In the genomic region with DNA sequence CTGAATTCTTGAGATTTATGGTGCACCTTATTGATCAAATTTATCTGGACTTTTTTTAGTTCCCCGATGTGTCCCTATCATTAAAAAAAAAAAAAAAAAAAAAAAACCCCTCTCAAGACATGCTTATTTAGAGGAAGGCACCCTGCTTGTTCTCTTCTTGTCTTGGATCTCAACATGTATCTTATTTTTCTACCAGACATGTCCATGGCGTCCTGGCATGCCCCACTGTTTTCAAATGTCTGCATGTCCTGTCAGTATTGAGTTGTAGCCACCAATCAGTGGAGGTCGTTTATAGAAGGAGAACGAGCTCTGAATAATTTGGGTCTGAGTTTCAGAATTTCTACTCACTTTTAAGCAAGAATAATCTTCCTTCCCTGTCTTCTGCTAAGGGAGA, we compare ENCODE assay signal across 26 cellular contexts. TPM values are rescaled to one million over a fixed set of nuclear protein-coding genes. Genes with fewer than 3 reads are reported as not detected.
DNase-seq lines count a peak whose midpoint lies in the region; ATAC-seq and TF ChIP-seq lines count a peak whose summit lies in the region.
"Had no signal": no experiment of that assay in that cellular context is flagged by ENCODE, and none has a peak within 500 bp of the region (broad histone marks: within the 10 kb centered on the region; RNA-seq: fewer than 3 reads in every experiment).

No MANE protein-coding gene starts in this region.

- H3K27me3 ChIP-seq in GM23338 (ENCODE audit: insufficient read depth) (peaks cover 98% of the 10 kb centered on the region), mucosa of rectum (ENCODE audit: control insufficient read depth in 2 of 2, insufficient read depth in 2 of 2, low read length in 2 of 2) (peaks cover 10 to 39% of the 10 kb centered on the region in 2 donors)

- no peaks in the 10 kb centered on the region for H3K79me2 ChIP-seq in GM23338 (replicated peaks; ENCODE audit: insufficient read depth)

- ATAC-seq in GM23338, result no peak
- ATAC-seq: body of pancreas; left colon; natural killer cell; stimulated activated naive B cell treated with anti-CD40 and anti-IgM and Interleukin-4, amounts not matched to agents 10 μg/mL and 1 μg/mL and 100 μg/mL, for 72 hours; T-cell had no signal

- CTCF ChIA-PET in RWPE1 (lab: Yijun Ruan, JAX), result interaction anchor here (1.0 kb wide), 1 partner anchor 818 kb away, joined by 3 read pairs; no protein-coding TSS in a partner anchor

- no peak overlapping the region for H2AFZ ChIP-seq in GM23338

- no peaks in the 10 kb centered on the region; the same call in 2 of the 3 replicates for H3K9me3 Mint-ChIP-seq in GM23338
- H3K9me3 Mint-ChIP-seq: activated CD4-positive, alpha-beta T cell treated with anti-CD3 and anti-CD28 coated beads, Interleukin-2, amount 10 ng/mL, durations not matched to agents 24 days and 14 days; activated T-helper 2 cell treated with anti-CD3 and anti-CD28 coated beads, Interferon-gamma antibody, Interleukin-2, Interleukin-4, amounts not matched to agents 10 μg/mL and 5 μg/mL and 100 μg/mL, durations not matched to agents 14 hours and 24 hours and 36 hours; natural killer cell; stimulated activated naive B cell treated with anti-CD40 and anti-IgM and Interleukin-4, amounts not matched to agents 10 μg/mL and 1 μg/mL and 100 μg/mL, for 72 hours; T-cell had no signal

- no peaks in the 10 kb centered on the region for H3K9me3 ChIP-seq in mucosa of rectum (ENCODE audit: control insufficient read depth in 2 of 2, low read length in 2 of 2)
- H3K9me3 ChIP-seq: body of pancreas, esophagus squamous epithelium, tibial nerve had no signal

- peaks cover 53% of the 10 kb centered on the region for H3F3A ChIP-seq in GM23338 (replicated peaks; ENCODE audit: low read depth)

- no peaks in the 10 kb centered on the region for H3K36me3 Mint-ChIP-seq in GM23338 (ENCODE audit: low read depth)
- H3K36me3 Mint-ChIP-seq: CD4-positive, alpha-beta memory T cell; natural killer cell; T-cell had no signal

- H3K27me3 Mint-ChIP-seq in GM23338 (ENCODE audit: insufficient read depth, low read depth, poor library complexity), result peaks cover 95% of the 10 kb centered on the region

- H3K4me1 ChIP-seq in GM23338 (ENCODE audit: insufficient read depth) (peaks cover 25% of the 10 kb centered on the region; the same call in 1 of the 2 replicates), mucosa of rectum (ENCODE audit: control insufficient read depth in 2 of 2, insufficient read depth in 2 of 2, low read length in 2 of 2) (peaks cover 10 to 38% of the 10 kb centered on the region in 2 donors)

- POLR2A ChIA-PET in RWPE1 (lab: Yijun Ruan, JAX; ENCODE audit: low non-redundant PET), result no interaction called here

- peaks cover 61% of the 10 kb centered on the region for H4K20me1 ChIP-seq in GM23338 (replicated peaks; ENCODE audit: insufficient read depth)

- H3K9ac ChIP-seq in mucosa of rectum (ENCODE audit: low read depth in 1 of 2, low read length in 2 of 2), result peak overlapping the region; percentile 92 to 94

- peaks cover 23% of the 10 kb centered on the region for H3K4me1 Mint-ChIP-seq in GM23338

- TF ChIP-seq CTCF in GM23338 (conservative IDR thresholded peaks at IDR 0.05; ENCODE audit: low read depth in 2 of 2) (no peak), RWPE1 (conservative IDR thresholded peaks at IDR 0.05; ENCODE audit: low read depth) (no peak)

- no peak overlapping the region for H3K27ac Mint-ChIP-seq in GM23338
- H3K27ac Mint-ChIP-seq: activated CD4-positive, alpha-beta T cell treated with anti-CD3 and anti-CD28 coated beads, Interleukin-2, amount 10 ng/mL, durations not matched to agents 24 days and 14 days; activated T-helper 2 cell treated with anti-CD3 and anti-CD28 coated beads, Interferon-gamma antibody, Interleukin-2, Interleukin-4, amounts not matched to agents 10 μg/mL and 5 μg/mL and 100 μg/mL, durations not matched to agents 14 hours and 24 hours and 36 hours; natural killer cell; stimulated activated naive B cell treated with anti-CD40 and anti-IgM and Interleukin-4, amounts not matched to agents 10 μg/mL and 1 μg/mL and 100 μg/mL, for 72 hours had no signal

- no peak for DNase-seq in GM23338 (ENCODE audit: low spot score)
- no peak for DNase-seq in RWPE1 (ENCODE audit: low spot score)
- no peak for DNase-seq in RPMI8226
- DNase-seq in substantia nigra (lab: John Stamatoyannopoulos, UW), result no peak
- no peak for DNase-seq in DMS53 treated with DMSO at 0.1 percent for 48 hours (lab: John Stamatoyannopoulos, UW; ENCODE audit: unreplicated experiment)
- DNase-seq: activated CD4-positive, alpha-beta T cell treated with anti-CD3 and anti-CD28 coated beads, Interleukin-2, amount 10 ng/mL, durations not matched to agents 24 days and 14 days; activated CD8-positive, alpha-beta memory T cell treated with anti-CD3 and anti-CD28 coated beads, Interleukin-2, amount 50 U/mL, for 4 hours; body of pancreas; CD4-positive, alpha-beta memory T cell; effector CD8-positive, alpha-beta T cell; esophagus squamous epithelium; HCEC 1CT; Kasumi-1; natural killer cell; NCI-H1092 treated with DMSO at 0.1 percent for 48 hours; NCI-H2081; NCI-H446; stimulated activated naive B cell treated with anti-CD40 and anti-IgM and Interleukin-4, amounts not matched to agents 10 μg/mL and 1 μg/mL and 100 μg/mL, for 72 hours; T-cell had no signal

- no peak overlapping the region for H3K4me3 Mint-ChIP-seq in GM23338
- H3K4me3 Mint-ChIP-seq: activated CD4-positive, alpha-beta T cell treated with anti-CD3 and anti-CD28 coated beads, Interleukin-2, amount 10 ng/mL, durations not matched to agents 24 days and 14 days had no signal

- no peaks in the 10 kb centered on the region for H3K36me3 ChIP-seq in GM23338 (ENCODE audit: insufficient read depth)
- H3K36me3 ChIP-seq in mucosa of rectum (ENCODE audit: control insufficient read depth in 2 of 2, insufficient read depth in 2 of 2, low read length in 2 of 2), result no peaks in the 10 kb centered on the region
- H3K36me3 ChIP-seq: esophagus squamous epithelium, tibial nerve had no signal

- H3K9me2 ChIP-seq in GM23338 (ENCODE audit: insufficient read depth), result no peaks in the 10 kb centered on the region

- no peak overlapping the region for H3K4me2 ChIP-seq in GM23338

- H3K27ac ChIP-seq in GM23338 (ENCODE audit: low read depth), result no peak overlapping the region
- H3K27ac ChIP-seq in RWPE1, result peak overlapping the region; percentile 90
- H3K27ac ChIP-seq in mucosa of rectum (ENCODE audit: low read depth in 2 of 2, low read length in 2 of 2), result peak overlapping the region; percentile 95 to 97
- H3K27ac ChIP-seq in substantia nigra (ENCODE audit: low read depth, low read length, poor library complexity, severe bottlenecking), result no peak overlapping the region
- H3K27ac ChIP-seq: body of pancreas, esophagus squamous epithelium, tibial nerve had no signal

- H3K4me3 ChIP-seq in GM23338 (no peak overlapping the region; the same call in 1 of the 2 replicates), mucosa of rectum (ENCODE audit: low read length in 2 of 2) (peak overlapping the region; percentile 89 to 92)
- H3K4me3 ChIP-seq: body of pancreas, esophagus squamous epithelium, tibial nerve had no signal

TF ChIP-seq in GM23338, 12 proteins besides CTCF, POLR2A, EP300 and RAD21:
- peak; percentile 34 for TF ChIP-seq EZH2 (IDR thresholded peaks at IDR 0.05; ENCODE audit: low read depth, unreplicated experiment)
- TF ChIP-seq STAT1 (IDR thresholded peaks at IDR 0.05; ENCODE audit: unreplicated experiment), result no peak
TF ChIP-seq in GM23338: peak in this region for 1.

RNA-seq across cellular contexts. Expression of gene HOXA13, which starts 2.8 kb away (rescaled TPM):
- not detected in 2 replicates for total RNA-seq in GM23338 (2014; rRNA removed; shearing (Covaris generic))
- not detected in 2 replicates for polyA plus RNA-seq in GM23338 (2016; fragmentation: Nextera tagmentation; extraction: Ambion mirVana)
- total RNA-seq: activated CD4-positive, alpha-beta T cell treated with anti-CD3 and anti-CD28 coated beads, Interleukin-2, amount 10 ng/mL, durations not matched to agents 24 days and 14 days; activated T-helper 2 cell treated with anti-CD3 and anti-CD28 coated beads, Interferon-gamma antibody, Interleukin-2, Interleukin-4, amounts not matched to agents 10 μg/mL and 5 μg/mL and 100 μg/mL, durations not matched to agents 14 hours and 24 hours and 36 hours; body of pancreas; CD4-positive, alpha-beta memory T cell; chondrocyte; esophagus squamous epithelium; glomerular endothelial cell; natural killer cell; T-cell had no signal
- polyA plus RNA-seq: CD4-positive, alpha-beta memory T cell had no signal

RNA-seq across cellular contexts. Expression of gene HOXA11, which starts 17.7 kb away (rescaled TPM):
- total RNA-seq in GM23338 (2014; rRNA removed; shearing (Covaris generic)), result not detected in 2 replicates
- not detected in 2 replicates for polyA plus RNA-seq in GM23338 (2016; fragmentation: Nextera tagmentation; extraction: Ambion mirVana)
- total RNA-seq: activated CD4-positive, alpha-beta T cell treated with anti-CD3 and anti-CD28 coated beads, Interleukin-2, amount 10 ng/mL, durations not matched to agents 24 days and 14 days; activated T-helper 2 cell treated with anti-CD3 and anti-CD28 coated beads, Interferon-gamma antibody, Interleukin-2, Interleukin-4, amounts not matched to agents 10 μg/mL and 5 μg/mL and 100 μg/mL, durations not matched to agents 14 hours and 24 hours and 36 hours; body of pancreas; CD4-positive, alpha-beta memory T cell; chondrocyte; esophagus squamous epithelium; HT1080; natural killer cell; T-cell had no signal
- polyA plus RNA-seq: CD4-positive, alpha-beta memory T cell had no signal

RNA-seq across cellular contexts. Expression of gene HOXA10, which starts 28.6 kb away (rescaled TPM):
- total RNA-seq in GM23338 (2014; rRNA removed; shearing (Covaris generic)), result not detected in 2 replicates
- not detected in 2 replicates for polyA plus RNA-seq in GM23338 (2016; fragmentation: Nextera tagmentation; extraction: Ambion mirVana)
- total RNA-seq: activated CD4-positive, alpha-beta T cell treated with anti-CD3 and anti-CD28 coated beads, Interleukin-2, amount 10 ng/mL, durations not matched to agents 24 days and 14 days; activated T-helper 2 cell treated with anti-CD3 and anti-CD28 coated beads, Interferon-gamma antibody, Interleukin-2, Interleukin-4, amounts not matched to agents 10 μg/mL and 5 μg/mL and 100 μg/mL, durations not matched to agents 14 hours and 24 hours and 36 hours; CD4-positive, alpha-beta memory T cell; esophagus squamous epithelium had no signal
- polyA plus RNA-seq: CD4-positive, alpha-beta memory T cell had no signal

RNA-seq across cellular contexts. Expression of gene HOXA9, which starts 37.4 kb away (rescaled TPM):
- not detected in 2 replicates for total RNA-seq in GM23338 (2014; rRNA removed; shearing (Covaris generic))
- not detected in 2 replicates for polyA plus RNA-seq in GM23338 (2016; fragmentation: Nextera tagmentation; extraction: Ambion mirVana)
- total RNA-seq: activated CD4-positive, alpha-beta T cell treated with anti-CD3 and anti-CD28 coated beads, Interleukin-2, amount 10 ng/mL, durations not matched to agents 24 days and 14 days; activated T-helper 2 cell treated with anti-CD3 and anti-CD28 coated beads, Interferon-gamma antibody, Interleukin-2, Interleukin-4, amounts not matched to agents 10 μg/mL and 5 μg/mL and 100 μg/mL, durations not matched to agents 14 hours and 24 hours and 36 hours; body of pancreas; CD4-positive, alpha-beta memory T cell; chondrocyte had no signal
- polyA plus RNA-seq: CD4-positive, alpha-beta memory T cell had no signal

RNA-seq across cellular contexts. Expression of gene EVX1, which starts 39.9 kb away (rescaled TPM):
- not detected in 2 replicates for total RNA-seq in GM23338 (2014; rRNA removed; shearing (Covaris generic))
- not detected in 2 replicates for polyA plus RNA-seq in GM23338 (2016; fragmentation: Nextera tagmentation; extraction: Ambion mirVana)
- total RNA-seq: activated CD4-positive, alpha-beta T cell treated with anti-CD3 and anti-CD28 coated beads, Interleukin-2, amount 10 ng/mL, durations not matched to agents 24 days and 14 days; activated T-helper 2 cell treated with anti-CD3 and anti-CD28 coated beads, Interferon-gamma antibody, Interleukin-2, Interleukin-4, amounts not matched to agents 10 μg/mL and 5 μg/mL and 100 μg/mL, durations not matched to agents 14 hours and 24 hours and 36 hours; body of pancreas; CD4-positive, alpha-beta memory T cell; chondrocyte; esophagus squamous epithelium; glomerular endothelial cell; HT1080; natural killer cell; tibial nerve had no signal
- polyA plus RNA-seq: CD4-positive, alpha-beta memory T cell had no signal

Comparison
In these comparisons a context has a peak if more than half of its experiments do, and no peak if none do; other contexts are left out.
1. H3K27ac ChIP-seq: peak in RWPE1 (single experiment) and mucosa of rectum (2 of 2); none in GM23338 (single experiment) and substantia nigra (single experiment).